Comparison of ENCODE assay signal across 1 cellular context in the genomic region with DNA sequence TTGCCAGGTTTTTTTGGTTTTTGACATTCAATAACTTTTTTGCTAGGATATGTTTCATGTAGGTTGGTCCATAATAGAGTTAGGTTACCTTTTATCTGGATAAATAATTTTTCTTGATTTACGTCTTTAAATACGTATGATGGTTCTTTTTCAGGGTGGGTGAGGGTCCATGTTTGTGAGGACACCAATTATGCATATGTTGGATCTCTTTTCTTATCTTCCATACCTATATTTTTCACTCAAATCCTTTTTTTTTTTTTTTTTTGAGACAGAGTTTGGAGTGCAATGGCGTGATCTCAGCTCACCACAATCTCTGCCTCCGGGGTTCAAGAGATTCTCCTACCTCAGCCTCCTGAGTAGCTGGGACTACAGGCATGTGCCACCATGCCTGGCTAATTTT.
TF ChIP-seq lines count a peak whose summit lies in the region.

No MANE protein-coding gene starts in this region.

TF ChIP-seq in HEK293, 187 proteins besides CTCF, POLR2A, EP300 and RAD21 (continued from another document):
- TF ChIP-seq BCL6B (tag by site-specific recombination; IDR thresholded peaks at IDR 0.05) (no peak), KLF7 (tag by site-specific recombination; IDR thresholded peaks at IDR 0.05; ENCODE audit: borderline replicate concordance) (no peak), BCL11B (tag by site-specific recombination; IDR thresholded peaks at IDR 0.05; ENCODE audit: low read depth) (no peak), ZNF561 (tag by site-specific recombination; IDR thresholded peaks at IDR 0.05; ENCODE audit: borderline replicate concordance) (no peak)
